1 cellular context compared by ENCODE assay signal in genomic region chr4:13627185-13627605, GRCh38.
TF ChIP-seq lines count a peak whose summit lies in the region.

No MANE protein-coding gene starts in this region.

TF ChIP-seq in HepG2, 621 proteins besides CTCF, POLR2A, EP300 and RAD21 (continued from another document):
- TF ChIP-seq ZNF558 (CRISPR knock-in tag; IDR thresholded peaks at IDR 0.05; ENCODE audit: borderline replicate concordance), result 0 out of 2 replicates have a peak, but pooled peaks have one; percentile 87
- no peak for TF ChIP-seq NR2C2 (CRISPR knock-in tag; IDR thresholded peaks at IDR 0.05; ENCODE audit: borderline replicate concordance)
- no peak for TF ChIP-seq ZNF260 (CRISPR knock-in tag; IDR thresholded peaks at IDR 0.05; ENCODE audit: borderline replicate concordance, low read depth)
- 0 out of 2 replicates have a peak, but pooled peaks have one; percentile 22 for TF ChIP-seq TRAFD1 (CRISPR knock-in tag; IDR thresholded peaks at IDR 0.05; ENCODE audit: borderline replicate concordance)
- TF ChIP-seq KDM5A (IDR thresholded peaks at IDR 0.05; ENCODE audit: borderline replicate concordance, low read length), result peak; percentile 71
- TF ChIP-seq ZKSCAN1 (IDR thresholded peaks at IDR 0.05; ENCODE audit: low read length), result 0 out of 2 replicates have a peak, but pooled peaks have one; percentile 82
TF ChIP-seq in HepG2: peak in this region for 5.
